In genomic region chr16:29848420-29849297, GRCh38 we compare ENCODE assay signal across 1 cellular context.
A peak's percentile ranks its signal among the peaks of the same experiment; 100 is the strongest.
TF ChIP-seq lines count a peak whose summit lies in the region.

No MANE protein-coding gene starts in this region.

TF ChIP-seq in HepG2, 621 proteins besides CTCF, POLR2A, EP300 and RAD21 (continues in another document):
- TF ChIP-seq ETV6 (CRISPR knock-in tag; conservative IDR thresholded peaks at IDR 0.05) (peak; percentile 83; the same call in 1 of the 2 replicates), MYNN (CRISPR knock-in tag; IDR thresholded peaks at IDR 0.05; ENCODE audit: low read depth) (no peak), CAMTA2 (CRISPR knock-in tag; IDR thresholded peaks at IDR 0.05; ENCODE audit: borderline replicate concordance) (no peak), SMARCE1 (IDR thresholded peaks at IDR 0.05; ENCODE audit: borderline replicate concordance) (no peak), PRDM15 (CRISPR knock-in tag; IDR thresholded peaks at IDR 0.05) (no peak), PREB (CRISPR knock-in tag; IDR thresholded peaks at IDR 0.05) (no peak), RNF219 (CRISPR knock-in tag; IDR thresholded peaks at IDR 0.05) (no peak), IKZF4 (CRISPR knock-in tag; IDR thresholded peaks at IDR 0.05; ENCODE audit: borderline replicate concordance, low read depth, not compliant biosample characterization) (peak; percentile 49), ZNF230 (CRISPR knock-in tag; IDR thresholded peaks at IDR 0.05) (no peak), ZNF3 (CRISPR knock-in tag; IDR thresholded peaks at IDR 0.05) (no peak), CENPBD1 (CRISPR knock-in tag; IDR thresholded peaks at IDR 0.05; ENCODE audit: borderline replicate concordance, low read depth) (no peak), GMEB2 (CRISPR knock-in tag; IDR thresholded peaks at IDR 0.05; ENCODE audit: low read depth) (no peak), ZBTB43 (CRISPR knock-in tag; conservative IDR thresholded peaks at IDR 0.05) (no peak), KLF13 (CRISPR knock-in tag; IDR thresholded peaks at IDR 0.05) (no peak), DMTF1 (CRISPR knock-in tag; IDR thresholded peaks at IDR 0.05) (no peak), ZNF816 (CRISPR knock-in tag; IDR thresholded peaks at IDR 0.05; ENCODE audit: borderline replicate concordance) (no peak), KDM1A (CRISPR knock-in tag; IDR thresholded peaks at IDR 0.05) (no peak), ZHX1 (CRISPR knock-in tag; IDR thresholded peaks at IDR 0.05; ENCODE audit: low read depth) (no peak), DNMT1 (CRISPR knock-in tag; IDR thresholded peaks at IDR 0.05) (peak; percentile 69; the same call in 1 of the 2 replicates), CEBPB (IDR thresholded peaks at IDR 0.05; ENCODE audit: borderline replicate concordance, low read depth, low read length) (no peak), SP140L (CRISPR knock-in tag; IDR thresholded peaks at IDR 0.05; ENCODE audit: borderline replicate concordance) (no peak), ZNF709 (CRISPR knock-in tag; IDR thresholded peaks at IDR 0.05) (no peak), ZNF576 (CRISPR knock-in tag; IDR thresholded peaks at IDR 0.05) (no peak), TAF15 (IDR thresholded peaks at IDR 0.05; ENCODE audit: low read depth, low read length, poor library complexity, severe bottlenecking) (no peak), ZNF644 (CRISPR knock-in tag; IDR thresholded peaks at IDR 0.05; ENCODE audit: low read depth) (no peak), HBP1 (CRISPR knock-in tag; IDR thresholded peaks at IDR 0.05; ENCODE audit: low read depth) (peak; percentile 75; the same call in 1 of the 2 replicates), IKZF5 (CRISPR knock-in tag; IDR thresholded peaks at IDR 0.05) (peak; percentile 75; the same call in 1 of the 2 replicates), MAF1 (CRISPR knock-in tag; IDR thresholded peaks at IDR 0.05; ENCODE audit: borderline replicate concordance) (no peak), ZNF607 (CRISPR knock-in tag; IDR thresholded peaks at IDR 0.05; ENCODE audit: borderline replicate concordance) (no peak), ZFP36 (IDR thresholded peaks at IDR 0.05; ENCODE audit: borderline replicate concordance, low read depth, low read length, partially characterized antibody) (no peak), FOXO1 (CRISPR knock-in tag; IDR thresholded peaks at IDR 0.05) (peak; percentile 67; the same call in 1 of the 2 replicates), TEF (CRISPR knock-in tag; IDR thresholded peaks at IDR 0.05) (no peak), MBD4 (IDR thresholded peaks at IDR 0.05; ENCODE audit: borderline replicate concordance, low read length) (no peak), SP4 (CRISPR knock-in tag; IDR thresholded peaks at IDR 0.05) (peak; percentile 68; the same call in 1 of the 2 replicates), ZNF460 (CRISPR knock-in tag; IDR thresholded peaks at IDR 0.05; ENCODE audit: borderline replicate concordance) (no peak)
